Comparison of ENCODE assay signal across 7 cellular contexts in genomic region chr15:22069267-22069666, GRCh38. TPM values are rescaled to one million over a fixed set of nuclear protein-coding genes. Genes with fewer than 3 reads are reported as not detected.
"Had no signal": no experiment of that assay in that cellular context is flagged by ENCODE, and none has a peak within 500 bp of the region (broad histone marks: within the 10 kb centered on the region; RNA-seq: fewer than 3 reads in every experiment).

No MANE protein-coding gene starts in this region.

RNA-seq across cellular contexts. Expression of gene OR4M2, which starts 11.1 kb away (rescaled TPM):
- total RNA-seq: GM23248, GM23338, H1, H4, H7, H9, HFFc6 had no signal
- polyA plus RNA-seq: GM23248, GM23338, H1 had no signal
